ENCODE assay signal across 11 cellular contexts in genomic region chr1:64343105-64343960, GRCh38.
A peak's percentile ranks its signal among the peaks of the same experiment; 100 is the strongest.
DNase-seq lines count a peak whose midpoint lies in the region; ATAC-seq, FAIRE-seq and TF ChIP-seq lines count a peak whose summit lies in the region.
"Had no signal": no experiment of that assay in that cellular context is flagged by ENCODE, and none has a peak within 500 bp of the region (broad histone marks: within the 10 kb centered on the region; RNA-seq: fewer than 3 reads in every experiment).

No MANE protein-coding gene starts in this region.

- H3K4me1 ChIP-seq in lower lobe of right lung = no peaks in the 10 kb centered on the region

- no peaks in the 10 kb centered on the region for H3K36me3 Mint-ChIP-seq in activated T-cell treated with anti-CD3 and anti-CD28 coated beads, Interleukin-2, amount 50 U/mL, for 4 hours (ENCODE audit: insufficient read depth)
- H3K36me3 Mint-ChIP-seq: activated naive CD8-positive, alpha-beta T cell had no signal

- FAIRE-seq in HTR-8/SVneo (lab: Jason Lieb, UNC) = peak; percentile 64
- FAIRE-seq: kidney had no signal

- ATAC-seq in Right ventricle myocardium inferior (no peak), lower lobe of right lung (no peak), HG02610 (IDR thresholded peaks at IDR 0.05; ENCODE audit: unreplicated experiment) (no peak)
- ATAC-seq in activated T-cell treated with anti-CD3 and anti-CD28 coated beads, Interleukin-2, amount 50 U/mL, for 4 hours = no peak

- no peak overlapping the region for H3K4me3 Mint-ChIP-seq in activated T-cell treated with anti-CD3 and anti-CD28 coated beads, Interleukin-2, amount 50 U/mL, for 4 hours
- H3K4me3 Mint-ChIP-seq: activated naive CD8-positive, alpha-beta T cell had no signal

- H3K27ac ChIP-seq in lower lobe of right lung = no peak overlapping the region

- no peak for TF ChIP-seq CTCF in lower lobe of right lung (IDR thresholded peaks at IDR 0.05)

- no peak overlapping the region for H3K4me3 ChIP-seq in lower lobe of right lung

- H3K9me3 Mint-ChIP-seq in activated T-cell treated with anti-CD3 and anti-CD28 coated beads, Interleukin-2, amount 50 U/mL, for 4 hours = no peaks in the 10 kb centered on the region

- H3K27me3 Mint-ChIP-seq in activated T-cell treated with anti-CD3 and anti-CD28 coated beads, Interleukin-2, amount 50 U/mL, for 4 hours (ENCODE audit: low read depth) = peaks cover 17% of the 10 kb centered on the region

- DNase-seq in AG08395 (ENCODE audit: low spot score) = peak; percentile 81
- DNase-seq in HTR-8/SVneo (ENCODE audit: insufficient read length, low spot score) = peak; percentile 61
- DNase-seq in RPMI7951 (ENCODE audit: low read depth) = peak; percentile 97
- peak; percentile 59 for DNase-seq in fibroblast of peridontal ligament (ENCODE audit: extremely low read depth)
- no peak for DNase-seq in Right ventricle myocardium inferior (ENCODE audit: missing footprints)
- DNase-seq in activated T-cell treated with anti-CD3 and anti-CD28 coated beads, Interleukin-2, amount 50 U/mL, for 4 hours = no peak
- DNase-seq in lower lobe of right lung = no peak
- DNase-seq: kidney; stimulated activated CD4-positive, alpha-beta T cell treated with anti-CD3 and anti-CD28 coated beads, Interleukin-4, amount 100 ng/mL, for 4 hours had no signal

- intact Hi-C loops in Right ventricle myocardium inferior (cut with DNase I) = no loop called here
- intact Hi-C loops in lower lobe of right lung (cut with DNase I) = no loop called here

- H3K9me3 ChIP-seq in lower lobe of right lung = no peaks in the 10 kb centered on the region

- H3K36me3 ChIP-seq in lower lobe of right lung = no peaks in the 10 kb centered on the region

- no peaks in the 10 kb centered on the region for H3K4me1 Mint-ChIP-seq in activated T-cell treated with anti-CD3 and anti-CD28 coated beads, Interleukin-2, amount 50 U/mL, for 4 hours (ENCODE audit: low read depth)

- H3K27me3 ChIP-seq in lower lobe of right lung (ENCODE audit: low read depth) = no peaks in the 10 kb centered on the region

Comparison
In these comparisons a context has a peak if more than half of its experiments do, and no peak if none do; other contexts are left out.
1. DNase-seq: peak in AG08395 (single experiment), HTR-8/SVneo (single experiment), RPMI7951 (single experiment) and fibroblast of peridontal ligament (single experiment); none in Right ventricle myocardium inferior (single experiment), activated T-cell treated with anti-CD3 and anti-CD28 coated beads, Interleukin-2, amount 50 U/mL, for 4 hours (single experiment) and lower lobe of right lung (single experiment).